In genomic region chr15:71050461-71050860, GRCh38 we compare ENCODE assay signal across 16 cellular contexts.
"Had no signal": no experiment of that assay in that cellular context is flagged by ENCODE, and none has a peak within 500 bp of the region (broad histone marks: within the 10 kb centered on the region; RNA-seq: fewer than 3 reads in every experiment).

No MANE protein-coding gene starts in this region.

- H3K4me1 ChIP-seq: parathyroid adenoma, sigmoid colon, upper lobe of right lung had no signal

- H3K4me3 Mint-ChIP-seq: activated CD4-positive, alpha-beta memory T cell treated with anti-CD3 and anti-CD28 coated beads for 36 hours; activated CD4-positive, alpha-beta T cell treated with anti-CD3 and anti-CD28 coated beads for 36 hours; activated naive CD8-positive, alpha-beta T cell; activated T-helper 1 cell treated with anti-CD3 and anti-CD28 coated beads, Interleukin-12 subunit alpha, Interleukin-12 subunit beta, Interleukin-2, Interleukin-4 antibody, amounts not matched to agents 30 ng/mL and 10 ng/mL and 1 ng/mL, durations not matched to agents 14 hours and 24 hours and 36 hours; immature natural killer cell; naive thymus-derived CD8-positive, alpha-beta T cell; stimulated activated naive B cell treated with anti-CD40 and anti-IgM and Interleukin-4, amounts not matched to agents 10 μg/mL and 1 μg/mL and 100 μg/mL, for 72 hours; T-helper 2 cell treated with Interferon-gamma antibody and Interleukin-4, amounts not matched to agents 5 μg/mL and 100 μg/mL, for 36 hours; WTC11 had no signal

- DNase-seq: activated CD4-positive, alpha-beta memory T cell treated with anti-CD3 and anti-CD28 coated beads for 36 hours; activated CD4-positive, alpha-beta T cell treated with anti-CD3 and anti-CD28 coated beads for 36 hours; activated gamma-delta T cell treated with Interleukin-2 at 50 U/mL for 16 hours; activated T-cell treated with anti-CD3 and anti-CD28 coated beads for 4 hours; central memory CD4-positive, alpha-beta T cell; heart right ventricle; immature natural killer cell; naive thymus-derived CD8-positive, alpha-beta T cell; sigmoid colon; stimulated activated naive B cell treated with anti-CD40 and anti-IgM and Interleukin-4, amounts not matched to agents 10 μg/mL and 1 μg/mL and 100 μg/mL, for 72 hours; upper lobe of right lung had no signal

- H3K36me3 Mint-ChIP-seq: activated CD4-positive, alpha-beta memory T cell treated with anti-CD3 and anti-CD28 coated beads for 36 hours; activated naive CD8-positive, alpha-beta T cell; immature natural killer cell; naive thymus-derived CD8-positive, alpha-beta T cell; stimulated activated naive B cell treated with anti-CD40 and anti-IgM and Interleukin-4, amounts not matched to agents 10 μg/mL and 1 μg/mL and 100 μg/mL, for 72 hours had no signal

- H3K9me3 Mint-ChIP-seq: activated CD4-positive, alpha-beta memory T cell treated with anti-CD3 and anti-CD28 coated beads for 36 hours; activated T-helper 1 cell treated with anti-CD3 and anti-CD28 coated beads, Interleukin-12 subunit alpha, Interleukin-12 subunit beta, Interleukin-2, Interleukin-4 antibody, amounts not matched to agents 30 ng/mL and 10 ng/mL and 1 ng/mL, durations not matched to agents 14 hours and 24 hours and 36 hours; immature natural killer cell; naive thymus-derived CD8-positive, alpha-beta T cell; stimulated activated naive B cell treated with anti-CD40 and anti-IgM and Interleukin-4, amounts not matched to agents 10 μg/mL and 1 μg/mL and 100 μg/mL, for 72 hours; T-helper 2 cell treated with Interferon-gamma antibody and Interleukin-4, amounts not matched to agents 5 μg/mL and 100 μg/mL, for 36 hours had no signal

- H3K27ac Mint-ChIP-seq: activated CD4-positive, alpha-beta memory T cell treated with anti-CD3 and anti-CD28 coated beads for 36 hours; activated CD4-positive, alpha-beta T cell treated with anti-CD3 and anti-CD28 coated beads for 36 hours; activated naive CD8-positive, alpha-beta T cell; activated T-helper 1 cell treated with anti-CD3 and anti-CD28 coated beads, Interleukin-12 subunit alpha, Interleukin-12 subunit beta, Interleukin-2, Interleukin-4 antibody, amounts not matched to agents 30 ng/mL and 10 ng/mL and 1 ng/mL, durations not matched to agents 14 hours and 24 hours and 36 hours; immature natural killer cell; naive thymus-derived CD8-positive, alpha-beta T cell; stimulated activated naive B cell treated with anti-CD40 and anti-IgM and Interleukin-4, amounts not matched to agents 10 μg/mL and 1 μg/mL and 100 μg/mL, for 72 hours; T-helper 2 cell treated with Interferon-gamma antibody and Interleukin-4, amounts not matched to agents 5 μg/mL and 100 μg/mL, for 36 hours had no signal

- H3K79me2 ChIP-seq: parathyroid adenoma had no signal

- H3K36me3 ChIP-seq: sigmoid colon, upper lobe of right lung had no signal

- H3K9ac ChIP-seq: parathyroid adenoma had no signal

- H2AFZ ChIP-seq: parathyroid adenoma had no signal

- ATAC-seq: activated CD4-positive, alpha-beta T cell treated with anti-CD3 and anti-CD28 coated beads for 36 hours; heart right ventricle; naive thymus-derived CD8-positive, alpha-beta T cell; stimulated activated naive B cell treated with anti-CD40 and anti-IgM and Interleukin-4, amounts not matched to agents 10 μg/mL and 1 μg/mL and 100 μg/mL, for 72 hours; upper lobe of right lung had no signal

- H3K4me1 Mint-ChIP-seq: activated CD4-positive, alpha-beta T cell treated with anti-CD3 and anti-CD28 coated beads for 36 hours; immature natural killer cell; naive thymus-derived CD8-positive, alpha-beta T cell; stimulated activated naive B cell treated with anti-CD40 and anti-IgM and Interleukin-4, amounts not matched to agents 10 μg/mL and 1 μg/mL and 100 μg/mL, for 72 hours had no signal

- H3K27ac ChIP-seq: heart right ventricle, parathyroid adenoma, sigmoid colon, upper lobe of right lung had no signal

- H3K27me3 ChIP-seq: heart right ventricle, sigmoid colon, upper lobe of right lung had no signal

- H3K9me3 ChIP-seq: sigmoid colon, upper lobe of right lung had no signal

- H3K4me3 ChIP-seq: heart right ventricle, sigmoid colon, upper lobe of right lung had no signal
